31 cellular contexts compared by ENCODE assay signal in the genomic region with DNA sequence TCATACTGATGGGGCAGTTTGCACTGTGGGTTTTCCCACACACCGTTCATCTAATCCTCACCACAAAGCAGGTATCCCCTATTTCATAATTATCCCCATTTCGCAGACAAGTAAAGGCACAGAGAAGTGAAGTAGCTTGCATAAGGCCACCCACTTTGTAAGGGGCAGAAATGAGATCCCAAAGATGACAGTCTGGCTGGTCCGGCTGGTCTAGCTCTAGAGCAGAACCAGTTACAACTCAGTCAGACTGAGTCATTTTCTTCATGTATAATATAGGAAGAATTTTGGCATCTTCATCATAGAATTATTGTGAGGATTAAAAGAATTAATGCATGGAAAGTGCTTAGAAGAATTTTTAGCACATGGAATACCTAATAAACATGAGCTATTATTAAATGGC. TPM values are rescaled to one million over a fixed set of nuclear protein-coding genes. Genes with fewer than 3 reads are reported as not detected.
A peak's percentile ranks its signal among the peaks of the same experiment; 100 is the strongest.
DNase-seq lines count a peak whose midpoint lies in the region; ATAC-seq, FAIRE-seq and TF ChIP-seq lines count a peak whose summit lies in the region.
"Had no signal": no experiment of that assay in that cellular context is flagged by ENCODE, and none has a peak within 500 bp of the region (broad histone marks: within the 10 kb centered on the region; RNA-seq: fewer than 3 reads in every experiment).

No MANE protein-coding gene starts in this region.

- H3K27ac ChIP-seq in PC-3 (ENCODE audit: low read length): no peak overlapping the region
- H3K27ac ChIP-seq in esophagus (ENCODE audit: low read depth in 2 of 2, low read length in 1 of 2): peak overlapping the region; percentile 30 to 86
- H3K27ac ChIP-seq in esophagus squamous epithelium: peak overlapping the region in 3 of 4 donors; percentile 33 to 58 (median 51)
- no peak overlapping the region for H3K27ac ChIP-seq in Karpas-422 (ENCODE audit: low read length)
- H3K27ac ChIP-seq: BLaER1 had no signal

- no peaks in the 10 kb centered on the region for H3K9me3 Mint-ChIP-seq in activated T-helper 17 cell treated with anti-CD3 and anti-CD28 coated beads, Interleukin-2, amount 50 U/mL, for 72 hours
- H3K9me3 Mint-ChIP-seq: CD14-positive monocyte; CD4-positive, alpha-beta memory T cell; CD8-positive, alpha-beta memory T cell had no signal

- POLR2A ChIA-PET in PC-3 (lab: Charles Lee; ENCODE audit: unreplicated experiment): no interaction called here

- H3K9ac ChIP-seq in PC-3 (ENCODE audit: low read length): no peak overlapping the region
- H3K9ac ChIP-seq in Karpas-422 (ENCODE audit: low read length): no peak overlapping the region
- H3K9ac ChIP-seq: BLaER1 had no signal

- H3K27me3 ChIP-seq in PC-3 (ENCODE audit: low read length) (no peaks in the 10 kb centered on the region), bronchial epithelial cell (ENCODE audit: control insufficient read depth, insufficient read depth, low read length) (no peaks in the 10 kb centered on the region), esophagus (ENCODE audit: control insufficient read depth in 1 of 2, insufficient read depth in 2 of 2, low read length in 2 of 2) (no peaks in the 10 kb centered on the region), esophagus squamous epithelium (no peaks in the 10 kb centered on the region), Karpas-422 (ENCODE audit: low read length) (no peaks in the 10 kb centered on the region)
- H3K27me3 ChIP-seq: BE2C, BLaER1 had no signal

- H3K27me3 Mint-ChIP-seq in activated T-helper 17 cell treated with anti-CD3 and anti-CD28 coated beads, Interleukin-2, amount 50 U/mL, for 72 hours: no peaks in the 10 kb centered on the region
- H3K27me3 Mint-ChIP-seq: CD4-positive, CD25-positive, alpha-beta regulatory T cell had no signal

- no peak for TF ChIP-seq POLR2A in esophagus squamous epithelium (IDR thresholded peaks at IDR 0.05)

- BruUV-seq in PC-3 (replicated peaks; lab: Mats Ljungman, UMichigan): no TSS peak

- H3K36me3 ChIP-seq in PC-3 (ENCODE audit: low read depth, low read length): no peaks in the 10 kb centered on the region
- peaks cover 1% of the 10 kb centered on the region for H3K36me3 ChIP-seq in bronchial epithelial cell (ENCODE audit: control insufficient read depth, insufficient read depth, low read length)
- H3K36me3 ChIP-seq in esophagus (ENCODE audit: control insufficient read depth in 2 of 2, insufficient read depth in 2 of 2, low read length in 1 of 2): no peaks in the 10 kb centered on the region
- H3K36me3 ChIP-seq in esophagus squamous epithelium: no peaks in the 10 kb centered on the region
- H3K36me3 ChIP-seq in Karpas-422 (ENCODE audit: insufficient read depth, low read length): no peaks in the 10 kb centered on the region
- H3K36me3 ChIP-seq: BLaER1 had no signal

- H3K79me2 ChIP-seq in PC-3 (ENCODE audit: low read length): no peaks in the 10 kb centered on the region
- no peaks in the 10 kb centered on the region for H3K79me2 ChIP-seq in Karpas-422 (ENCODE audit: low read length)

- intact Hi-C loops in PC-3 (cut with micrococcal nuclease): no loop called here
- intact Hi-C loops in esophagus squamous epithelium (cut with DNase I): no loop called here

- no peaks in the 10 kb centered on the region for H3K9me3 ChIP-seq in PC-3 (ENCODE audit: low read length)
- H3K9me3 ChIP-seq in esophagus (ENCODE audit: control insufficient read depth in 2 of 2, insufficient read depth in 1 of 2, low read depth in 1 of 2, low read length in 1 of 2): no peaks in the 10 kb centered on the region
- no peaks in the 10 kb centered on the region for H3K9me3 ChIP-seq in esophagus squamous epithelium
- no peaks in the 10 kb centered on the region for H3K9me3 ChIP-seq in Karpas-422 (ENCODE audit: low read length)
- H3K9me3 ChIP-seq: BE2C, BLaER1 had no signal

- no peak for FAIRE-seq in bronchial epithelial cell (lab: Jason Lieb, UNC)
- FAIRE-seq: A204.1, GM12891, GM19239 had no signal

- peaks cover 8% of the 10 kb centered on the region for H3K4me1 ChIP-seq in PC-3 (ENCODE audit: insufficient read depth, low read length)
- H3K4me1 ChIP-seq in esophagus (ENCODE audit: control insufficient read depth in 2 of 2, insufficient read depth in 2 of 2, low read length in 1 of 2): peaks cover 6 to 18% of the 10 kb centered on the region in 2 donors
- H3K4me1 ChIP-seq in esophagus squamous epithelium: peaks cover 4 to 44% (median 17%) of the 10 kb centered on the region in 3 donors
- H3K4me1 ChIP-seq in Karpas-422 (ENCODE audit: low read length): no peaks in the 10 kb centered on the region

- ATAC-seq in PC-3: no peak
- ATAC-seq in HG02588 (IDR thresholded peaks at IDR 0.05; ENCODE audit: unreplicated experiment): no peak
- ATAC-seq in activated T-helper 17 cell treated with anti-CD3 and anti-CD28 coated beads, Interleukin-2, amount 50 U/mL, for 72 hours (replicated peaks): no peak

- H3K4me1 Mint-ChIP-seq in activated T-helper 17 cell treated with anti-CD3 and anti-CD28 coated beads, Interleukin-2, amount 50 U/mL, for 72 hours: no peaks in the 10 kb centered on the region
- H3K4me1 Mint-ChIP-seq: CD14-positive monocyte; CD4-positive, alpha-beta memory T cell; CD4-positive, CD25-positive, alpha-beta regulatory T cell; CD8-positive, alpha-beta memory T cell had no signal

- H3K4me2 ChIP-seq in PC-3 (ENCODE audit: low read length): no peak overlapping the region
- no peak overlapping the region for H3K4me2 ChIP-seq in Karpas-422 (ENCODE audit: low read depth, low read length, poor library complexity, severe bottlenecking)
- H3K4me2 ChIP-seq: BLaER1 had no signal

- no peak overlapping the region for H3K27ac Mint-ChIP-seq in activated T-helper 17 cell treated with anti-CD3 and anti-CD28 coated beads, Interleukin-2, amount 50 U/mL, for 72 hours
- H3K27ac Mint-ChIP-seq: CD4-positive, CD25-positive, alpha-beta regulatory T cell; CD8-positive, alpha-beta memory T cell had no signal

- H3F3A ChIP-seq in PC-3 (ENCODE audit: low read length, unreplicated experiment): no peaks in the 10 kb centered on the region

- no peaks in the 10 kb centered on the region for H4K20me1 ChIP-seq in PC-3 (ENCODE audit: low read length)
- H4K20me1 ChIP-seq in Karpas-422 (ENCODE audit: insufficient read depth, low read depth, low read length): no peaks in the 10 kb centered on the region
- H4K20me1 ChIP-seq: BLaER1 had no signal

- no peaks in the 10 kb centered on the region for H3K36me3 Mint-ChIP-seq in activated T-helper 17 cell treated with anti-CD3 and anti-CD28 coated beads, Interleukin-2, amount 50 U/mL, for 72 hours (ENCODE audit: low read depth)
- H3K36me3 Mint-ChIP-seq: CD14-positive monocyte; CD4-positive, alpha-beta memory T cell; CD4-positive, CD25-positive, alpha-beta regulatory T cell; CD8-positive, alpha-beta memory T cell had no signal

- 57 to 76% methylated on average over 3 of the region's 3 CpGs for WGBS in esophagus, 2 donors
- WGBS in esophagus squamous epithelium, 2 donors: 23 to 55% methylated on average over 3 of the region's 3 CpGs

- peak; percentile 48 for DNase-seq in PC-3
- DNase-seq in bronchial epithelial cell (ENCODE audit: low read depth): peak; percentile 77
- no peak for DNase-seq in esophagus squamous epithelium (lab: John Stamatoyannopoulos, UW)
- no peak for DNase-seq in Karpas-422
- no peak for DNase-seq in amygdala (lab: John Stamatoyannopoulos, UW)
- DNase-seq: 8988T; ACHN; C1 segment of cervical spinal cord; CD4-positive, alpha-beta memory T cell; CD4-positive, CD25-positive, alpha-beta regulatory T cell; CD8-positive, alpha-beta memory T cell; COR-L47; DMS153; DMS53; DMS79; DND-41; EL; GDM1 had no signal

- H2AFZ ChIP-seq in PC-3 (ENCODE audit: low read length) (no peak overlapping the region), Karpas-422 (ENCODE audit: low read length) (no peak overlapping the region)

- CTCF ChIA-PET in PC-3 (lab: Charles Lee): no interaction called here

- H3K9me2 ChIP-seq in PC-3 (replicated peaks; ENCODE audit: low read length): no peaks in the 10 kb centered on the region
- no peaks in the 10 kb centered on the region for H3K9me2 ChIP-seq in Karpas-422 (replicated peaks; ENCODE audit: insufficient read depth, low read length)

- H3K4me3 Mint-ChIP-seq in activated T-helper 17 cell treated with anti-CD3 and anti-CD28 coated beads, Interleukin-2, amount 50 U/mL, for 72 hours: no peak overlapping the region
- H3K4me3 Mint-ChIP-seq: CD14-positive monocyte; CD4-positive, alpha-beta memory T cell; CD4-positive, CD25-positive, alpha-beta regulatory T cell; CD8-positive, alpha-beta memory T cell had no signal

- no peak overlapping the region for H3K4me3 ChIP-seq in PC-3 (ENCODE audit: low read length)
- H3K4me3 ChIP-seq in bronchial epithelial cell (ENCODE audit: low read depth, low read length): no peak overlapping the region
- no peak overlapping the region for H3K4me3 ChIP-seq in esophagus (ENCODE audit: low read depth in 1 of 2, low read length in 2 of 2)
- no peak overlapping the region for H3K4me3 ChIP-seq in esophagus squamous epithelium
- no peak overlapping the region for H3K4me3 ChIP-seq in Karpas-422 (ENCODE audit: low read length)
- H3K4me3 ChIP-seq: BLaER1 had no signal

- TF ChIP-seq CTCF in PC-3 (conservative IDR thresholded peaks at IDR 0.05; ENCODE audit: low read depth, low read length) (no peak), bronchial epithelial cell (IDR thresholded peaks at IDR 0.05; ENCODE audit: insufficient read depth, low read length, severe bottlenecking) (no peak), esophagus squamous epithelium (IDR thresholded peaks at IDR 0.05) (no peak)

RNA-seq across cellular contexts. Expression of gene RBP1, which starts 10.6 kb away (rescaled TPM):
- not detected in 2 replicates for total RNA-seq in PC-3 (2014; rRNA removed)
- total RNA-seq in bronchial epithelial cell: 69.5 and 187 TPM in 2 replicates
- polyA plus RNA-seq in esophagus: 10 to 100 TPM; 26.8 to 27.9 TPM
- total RNA-seq in esophagus squamous epithelium: 10 to 100 TPM in 3 of 4 donors, 1 to 10 TPM in 1; 9.0 to 42.9 (median 21.6) TPM
- not detected in 2 replicates for total RNA-seq in Karpas-422 (2014; rRNA removed; shearing (Covaris generic); ENCODE audit: low replicate concordance)
- not detected for total RNA-seq in activated T-helper 17 cell treated with anti-CD3 and anti-CD28 coated beads, Interleukin-2, amount 50 U/mL, for 72 hours
- total RNA-seq: CD4-positive, alpha-beta memory T cell; CD4-positive, CD25-positive, alpha-beta regulatory T cell; CD8-positive, alpha-beta memory T cell; G401 had no signal
- polyA plus RNA-seq: CD14-positive monocyte; CD4-positive, alpha-beta memory T cell; CD4-positive, CD25-positive, alpha-beta regulatory T cell; CD8-positive, alpha-beta memory T cell had no signal

RNA-seq across cellular contexts. Expression of gene RBP2, which starts 52.6 kb away (rescaled TPM):
- total RNA-seq in PC-3 (2014; rRNA removed) (not detected in 2 replicates), bronchial epithelial cell (not detected in 2 replicates), esophagus squamous epithelium (not detected)
- polyA plus RNA-seq in esophagus: under 1 TPM; 0.13 to 0.43 TPM
- total RNA-seq in Karpas-422 (2014; rRNA removed; shearing (Covaris generic); ENCODE audit: low replicate concordance): not detected in 2 replicates
- total RNA-seq in activated T-helper 17 cell treated with anti-CD3 and anti-CD28 coated beads, Interleukin-2, amount 50 U/mL, for 72 hours: not detected
- total RNA-seq: A673; CD4-positive, alpha-beta memory T cell; CD4-positive, CD25-positive, alpha-beta regulatory T cell; CD8-positive, alpha-beta memory T cell; Daoy; G401 had no signal
- polyA plus RNA-seq: AG04450; CD14-positive monocyte; CD4-positive, alpha-beta memory T cell; CD4-positive, CD25-positive, alpha-beta regulatory T cell; CD8-positive, alpha-beta memory T cell had no signal

Comparison
In these comparisons a context has a peak if more than half of its experiments do, and no peak if none do; other contexts are left out.
1. DNase-seq: peak in PC-3 (single experiment) and bronchial epithelial cell (single experiment); none in esophagus squamous epithelium (single experiment), Karpas-422 (single experiment) and amygdala (0 of 56).
2. H3K27ac ChIP-seq: peak in esophagus (2 of 2) and esophagus squamous epithelium (3 of 4); none in PC-3 (single experiment) and Karpas-422 (single experiment).